Comparison of ENCODE assay signal across 14 cellular contexts in genomic region chr6:36608788-36609563, GRCh38. TPM values are rescaled to one million over a fixed set of nuclear protein-coding genes. Genes with fewer than 3 reads are reported as not detected.
A peak's percentile ranks its signal among the peaks of the same experiment; 100 is the strongest.
DNase-seq lines count a peak whose midpoint lies in the region; ATAC-seq, FAIRE-seq and TF ChIP-seq lines count a peak whose summit lies in the region.
"Had no signal": no experiment of that assay in that cellular context is flagged by ENCODE, and none has a peak within 500 bp of the region (broad histone marks: within the 10 kb centered on the region; RNA-seq: fewer than 3 reads in every experiment).

No MANE protein-coding gene starts in this region.

- H3K4me1 ChIP-seq in heart right ventricle: peaks cover 3 to 60% (median 57%) of the 10 kb centered on the region in 9 donors
- H3K4me1 ChIP-seq in small intestine (ENCODE audit: control insufficient read depth in 2 of 2, insufficient read depth in 1 of 2, low read depth in 1 of 2, low read length in 1 of 2): peaks cover 7 to 16% of the 10 kb centered on the region in 2 donors
- H3K4me1 ChIP-seq in effector memory CD4-positive, alpha-beta T cell (ENCODE audit: control insufficient read depth, insufficient read depth, low read length, poor library complexity, severe bottlenecking): peaks cover 4% of the 10 kb centered on the region

- no peak for DNase-seq in T-helper 2 cell treated with Interferon-gamma antibody and Interleukin-4, amounts not matched to agents 5 μg/mL and 100 μg/mL, for 36 hours (ENCODE audit: low spot score)
- DNase-seq in T-helper 2 cell: no peak
- no peak for DNase-seq in heart right ventricle
- peak; percentile 89 for DNase-seq in small intestine
- DNase-seq in germinal center (ENCODE audit: low spot score): no peak
- DNase-seq in hypothalamus (lab: John Stamatoyannopoulos, UW): no peak
- DNase-seq in effector memory CD4-positive, alpha-beta T cell: no peak
- DNase-seq: activated CD4-positive, alpha-beta T cell treated with anti-CD3 and anti-CD28 coated beads, Interleukin-2, amount 50 U/mL, for 48 hours; GOT3; NCI-H524 treated with DMSO at 0.1 percent for 48 hours; testis had no signal

- H3K9me2 ChIP-seq in SU-DHL-6 (replicated peaks; ENCODE audit: insufficient read depth, low read length): no peaks in the 10 kb centered on the region

- WGBS in heart right ventricle, 2 donors: 26 to 36% methylated on average over 5 of the region's 5 CpGs
- WGBS in small intestine, 3 donors: 20 to 53% (median 26%) methylated on average over 5 of the region's 5 CpGs

- peaks cover 22% of the 10 kb centered on the region for H3K79me2 ChIP-seq in SU-DHL-6 (ENCODE audit: insufficient read depth, low read length)

- no peak overlapping the region for H3K4me3 Mint-ChIP-seq in T-helper 2 cell treated with Interferon-gamma antibody and Interleukin-4, amounts not matched to agents 5 μg/mL and 100 μg/mL, for 36 hours

- H3K4me2 ChIP-seq in SU-DHL-6 (ENCODE audit: low read depth, low read length, poor library complexity, severe bottlenecking): no peak overlapping the region

- 0 out of 2 replicates have a peak overlapping the region, but pooled peaks have one; percentile 3 for H3K27ac ChIP-seq in SU-DHL-6 (ENCODE audit: low read depth, low read length)
- peak overlapping the region in 8 of 10 donors; percentile 16 to 66 (median 41) for H3K27ac ChIP-seq in heart right ventricle
- H3K27ac ChIP-seq in small intestine (ENCODE audit: low read depth in 1 of 2, low read length in 1 of 2): peak overlapping the region in 1 of 2 donors; percentile 24
- no peak overlapping the region for H3K27ac ChIP-seq in effector memory CD4-positive, alpha-beta T cell (ENCODE audit: insufficient read depth, low read length, poor library complexity, severe bottlenecking)

- intact Hi-C loops in heart right ventricle (cut with DNase I): no loop called here

- TF ChIP-seq CTCF in SU-DHL-6 (IDR thresholded peaks at IDR 0.05; ENCODE audit: insufficient read depth, low read length, poor library complexity, severe bottlenecking) (no peak), heart right ventricle (IDR thresholded peaks at IDR 0.05) (no peak)

- H4K20me1 ChIP-seq in SU-DHL-6 (ENCODE audit: low read depth, low read length): peaks cover 34% of the 10 kb centered on the region

- peaks cover 26% of the 10 kb centered on the region for H3K4me1 Mint-ChIP-seq in T-helper 2 cell treated with Interferon-gamma antibody and Interleukin-4, amounts not matched to agents 5 μg/mL and 100 μg/mL, for 36 hours (ENCODE audit: low read depth)

- H3K9me3 ChIP-seq in SU-DHL-6 (ENCODE audit: insufficient read depth, low read length): no peaks in the 10 kb centered on the region
- no peaks in the 10 kb centered on the region for H3K9me3 ChIP-seq in heart right ventricle
- no peaks in the 10 kb centered on the region for H3K9me3 ChIP-seq in small intestine (ENCODE audit: control insufficient read depth, low read depth)
- H3K9me3 ChIP-seq in effector memory CD4-positive, alpha-beta T cell (ENCODE audit: control insufficient read depth, low read length): no peaks in the 10 kb centered on the region
- H3K9me3 ChIP-seq: testis had no signal

- peak in 2 of 8 donors; percentile 37 to 42 for ATAC-seq in heart right ventricle

- no peaks in the 10 kb centered on the region for H3K27me3 Mint-ChIP-seq in T-helper 2 cell treated with Interferon-gamma antibody and Interleukin-4, amounts not matched to agents 5 μg/mL and 100 μg/mL, for 36 hours (ENCODE audit: low read depth)

- peak overlapping the region; percentile 49 for H3K27ac Mint-ChIP-seq in T-helper 2 cell treated with Interferon-gamma antibody and Interleukin-4, amounts not matched to agents 5 μg/mL and 100 μg/mL, for 36 hours

- no peak overlapping the region for H3K4me3 ChIP-seq in SU-DHL-6 (ENCODE audit: insufficient read depth, low read length, poor library complexity, severe bottlenecking)
- no peak overlapping the region for H3K4me3 ChIP-seq in heart right ventricle
- no peak overlapping the region for H3K4me3 ChIP-seq in small intestine (ENCODE audit: low read depth in 1 of 2, low read length in 2 of 2)
- H3K4me3 ChIP-seq in effector memory CD4-positive, alpha-beta T cell (ENCODE audit: insufficient read depth, low read depth, low read length, poor library complexity, severe bottlenecking): no peak overlapping the region
- H3K4me3 ChIP-seq: testis had no signal

- H3K36me3 ChIP-seq in SU-DHL-6 (ENCODE audit: low read length) (peaks cover 34% of the 10 kb centered on the region), heart right ventricle (peaks cover 0 to 100% (median 63%) of the 10 kb centered on the region in 9 donors), small intestine (ENCODE audit: control insufficient read depth in 2 of 2, insufficient read depth in 2 of 2, low read length in 2 of 2) (peaks cover 15 to 16% of the 10 kb centered on the region in 2 donors)
- H3K36me3 ChIP-seq in effector memory CD4-positive, alpha-beta T cell (ENCODE audit: control insufficient read depth, insufficient read depth, low read length): peaks cover 62% of the 10 kb centered on the region

- peaks cover 77% of the 10 kb centered on the region for H3K36me3 Mint-ChIP-seq in T-helper 2 cell treated with Interferon-gamma antibody and Interleukin-4, amounts not matched to agents 5 μg/mL and 100 μg/mL, for 36 hours (ENCODE audit: low read depth)

- no peaks in the 10 kb centered on the region for H3K9me3 Mint-ChIP-seq in T-helper 2 cell treated with Interferon-gamma antibody and Interleukin-4, amounts not matched to agents 5 μg/mL and 100 μg/mL, for 36 hours

- no peak overlapping the region for H3K9ac ChIP-seq in SU-DHL-6 (ENCODE audit: low read length)

- no peaks in the 10 kb centered on the region for H3K27me3 ChIP-seq in SU-DHL-6 (ENCODE audit: low read length)
- H3K27me3 ChIP-seq in heart right ventricle: no peaks in the 10 kb centered on the region
- no peaks in the 10 kb centered on the region for H3K27me3 ChIP-seq in small intestine (ENCODE audit: control insufficient read depth in 2 of 2, insufficient read depth in 2 of 2, low read length in 2 of 2)
- H3K27me3 ChIP-seq in effector memory CD4-positive, alpha-beta T cell (replicated peaks; ENCODE audit: control insufficient read depth, insufficient read depth, low read length, poor library complexity, severe bottlenecking): no peaks in the 10 kb centered on the region
- H3K27me3 ChIP-seq: testis had no signal

- H3F3A ChIP-seq in SU-DHL-6 (ENCODE audit: insufficient read depth): peaks cover 97% of the 10 kb centered on the region

- H2AFZ ChIP-seq in SU-DHL-6 (ENCODE audit: low read depth, low read length, severe bottlenecking): no peak overlapping the region

- no peak for FAIRE-seq in small intestine (lab: Jason Lieb, UNC)
- FAIRE-seq: HTR-8/SVneo, islet of Langerhans had no signal

RNA-seq across cellular contexts. Expression of gene SRSF3, which starts 14.8 kb away (rescaled TPM):
- 100 to 1,000 TPM; 105 to 196 (median 131) TPM for total RNA-seq in heart right ventricle
- polyA plus RNA-seq in heart right ventricle (100 to 1,000 TPM; 122 to 175 TPM), small intestine (100 to 1,000 TPM; 115 to 311 (median 126) TPM)
